In the genomic region with DNA sequence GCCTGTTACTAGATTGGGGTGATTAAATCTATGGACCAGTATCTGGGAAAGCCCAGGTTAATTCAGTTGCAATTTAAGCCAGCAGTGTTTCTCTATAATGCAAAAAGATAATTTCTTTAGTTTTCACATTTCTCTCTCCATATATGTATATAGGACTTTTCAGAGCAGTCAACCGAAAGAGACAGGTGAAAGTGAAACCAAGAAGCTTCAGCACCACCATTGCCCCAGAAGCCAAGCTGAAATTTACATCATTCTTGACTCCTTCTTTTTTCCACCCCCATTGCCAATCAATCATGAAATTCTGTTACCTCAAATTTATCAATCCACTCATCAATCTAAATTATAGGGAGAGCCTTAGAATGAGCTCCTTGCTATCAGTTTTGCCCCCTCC, we compare ENCODE assay signal across 9 cellular contexts. TPM values are rescaled to one million over a fixed set of nuclear protein-coding genes. Genes with fewer than 3 reads are reported as not detected.
A peak's percentile ranks its signal among the peaks of the same experiment; 100 is the strongest.
DNase-seq lines count a peak whose midpoint lies in the region; ATAC-seq and TF ChIP-seq lines count a peak whose summit lies in the region.
"Had no signal": no experiment of that assay in that cellular context is flagged by ENCODE, and none has a peak within 500 bp of the region (broad histone marks: within the 10 kb centered on the region; RNA-seq: fewer than 3 reads in every experiment).

No MANE protein-coding gene starts in this region.

- no peaks in the 10 kb centered on the region for H3K9me3 ChIP-seq in cardiac muscle cell (ENCODE audit: low read depth)
- no peaks in the 10 kb centered on the region for H3K9me3 ChIP-seq in mononuclear cell (ENCODE audit: low read depth, low read length)
- no peaks in the 10 kb centered on the region for H3K9me3 ChIP-seq in testis

- H3K27me3 Mint-ChIP-seq in activated T-helper 1 cell treated with anti-CD3 and anti-CD28 coated beads, Interleukin-12 subunit alpha, Interleukin-12 subunit beta, Interleukin-2, Interleukin-4 antibody, amounts not matched to agents 30 ng/mL and 10 ng/mL and 1 ng/mL, durations not matched to agents 14 hours and 24 hours and 36 hours (ENCODE audit: insufficient read depth), result peaks cover 38% of the 10 kb centered on the region

- H3K36me3 Mint-ChIP-seq in activated T-helper 1 cell treated with anti-CD3 and anti-CD28 coated beads, Interleukin-12 subunit alpha, Interleukin-12 subunit beta, Interleukin-2, Interleukin-4 antibody, amounts not matched to agents 30 ng/mL and 10 ng/mL and 1 ng/mL, durations not matched to agents 14 hours and 24 hours and 36 hours (ENCODE audit: low read depth), result peaks cover 4% of the 10 kb centered on the region

- H3K36me3 ChIP-seq in cardiac muscle cell (no peaks in the 10 kb centered on the region), testis (ENCODE audit: low read depth, missing control alignments) (no peaks in the 10 kb centered on the region)

- ATAC-seq in Right ventricle myocardium superior (ENCODE audit: poor library complexity) (no peak), HG03103 (IDR thresholded peaks at IDR 0.05; ENCODE audit: low read depth, unreplicated experiment) (peak; percentile 61)

- H3K4me1 Mint-ChIP-seq in activated T-helper 1 cell treated with anti-CD3 and anti-CD28 coated beads, Interleukin-12 subunit alpha, Interleukin-12 subunit beta, Interleukin-2, Interleukin-4 antibody, amounts not matched to agents 30 ng/mL and 10 ng/mL and 1 ng/mL, durations not matched to agents 14 hours and 24 hours and 36 hours (ENCODE audit: low read depth), result peaks cover 31% of the 10 kb centered on the region

- DNase-seq in cardiac muscle cell (ENCODE audit: low read depth in 1 of 2, low spot score in 1 of 2) (peak in 1 of 2 donors; percentile 3), Right ventricle myocardium superior (no peak), testis (no peak), kidney glomerular epithelial cell (lab: John Stamatoyannopoulos, UW) (no peak), NCI-H2171 (lab: John Stamatoyannopoulos, UW) (no peak)
- peak; percentile 2 for DNase-seq in activated T-helper 1 cell treated with anti-CD3 and anti-CD28 coated beads, Interleukin-12 subunit alpha, Interleukin-12 subunit beta, Interleukin-2, Interleukin-4 antibody, amounts not matched to agents 30 ng/mL and 10 ng/mL and 1 ng/mL, durations not matched to agents 14 hours and 24 hours and 36 hours (ENCODE audit: low spot score)

- H3K4me1 ChIP-seq in cardiac muscle cell (ENCODE audit: low read depth) (peaks cover 3% of the 10 kb centered on the region), mononuclear cell (ENCODE audit: insufficient read depth, low read length) (peaks cover 35% of the 10 kb centered on the region), testis (peaks cover 25% of the 10 kb centered on the region)

- H3K4me3 Mint-ChIP-seq in activated T-helper 1 cell treated with anti-CD3 and anti-CD28 coated beads, Interleukin-12 subunit alpha, Interleukin-12 subunit beta, Interleukin-2, Interleukin-4 antibody, amounts not matched to agents 30 ng/mL and 10 ng/mL and 1 ng/mL, durations not matched to agents 14 hours and 24 hours and 36 hours, result peak overlapping the region; percentile 88

- intact Hi-C loops in Right ventricle myocardium superior (cut with DNase I) (no loop called here), testis (cut with DNase I; ENCODE audit: low total_unique reads) (no loop called here)
- intact Hi-C loops in activated T-helper 1 cell treated with anti-CD3 and anti-CD28 coated beads, Interleukin-12 subunit alpha, Interleukin-12 subunit beta, Interleukin-2, Interleukin-4 antibody, amounts not matched to agents 30 ng/mL and 10 ng/mL and 1 ng/mL, durations not matched to agents 14 hours and 24 hours and 36 hours (cut with micrococcal nuclease), result loop anchor here (10.0 kb wide), 1 partner anchor 430 kb away; a partner anchor contains a TSS

- no peak for TF ChIP-seq POLR2A in testis (IDR thresholded peaks at IDR 0.05)

- peaks cover 2% of the 10 kb centered on the region for H3K9me3 Mint-ChIP-seq in activated T-helper 1 cell treated with anti-CD3 and anti-CD28 coated beads, Interleukin-12 subunit alpha, Interleukin-12 subunit beta, Interleukin-2, Interleukin-4 antibody, amounts not matched to agents 30 ng/mL and 10 ng/mL and 1 ng/mL, durations not matched to agents 14 hours and 24 hours and 36 hours

- WGBS in testis, 2 donors, result 24 to 42% methylated on average over 1 of the region's 1 CpG

- H3K27ac Mint-ChIP-seq in activated T-helper 1 cell treated with anti-CD3 and anti-CD28 coated beads, Interleukin-12 subunit alpha, Interleukin-12 subunit beta, Interleukin-2, Interleukin-4 antibody, amounts not matched to agents 30 ng/mL and 10 ng/mL and 1 ng/mL, durations not matched to agents 14 hours and 24 hours and 36 hours, result peak overlapping the region; percentile 9

- no peak overlapping the region for H3K27ac ChIP-seq in cardiac muscle cell
- H3K27ac ChIP-seq in testis, result no peak overlapping the region

- peak overlapping the region; percentile 51 for H3K4me3 ChIP-seq in cardiac muscle cell
- H3K4me3 ChIP-seq in mononuclear cell (ENCODE audit: low read length), result peak overlapping the region; percentile 39
- peak overlapping the region in 1 of 2 donors; percentile 55 for H3K4me3 ChIP-seq in testis

- H3K27me3 ChIP-seq in cardiac muscle cell (peaks cover 39% of the 10 kb centered on the region), mononuclear cell (ENCODE audit: insufficient read depth, low read length) (peaks cover 42% of the 10 kb centered on the region), testis (no peaks in the 10 kb centered on the region)

- TF ChIP-seq CTCF in cardiac muscle cell (IDR thresholded peaks at IDR 0.05; ENCODE audit: low read depth, low read length) (no peak), testis (IDR thresholded peaks at IDR 0.05) (no peak)

RNA-seq across cellular contexts. Expression of a gene that starts 2.8 kb away (rescaled TPM):
- total RNA-seq in cardiac muscle cell (1.3 and 1.5 TPM in 2 replicates), Right ventricle myocardium superior (not detected), mononuclear cell (not detected), testis (1 to 10 TPM; 4.1 to 9.3 TPM)
- polyA plus RNA-seq in cardiac muscle cell (1.2 and 1.7 TPM in 2 replicates), testis (ENCODE audit: insufficient read depth, low read depth, low replicate concordance) (3.0 TPM)
- 0.05 and 0.17 TPM in 2 replicates for total RNA-seq in activated T-helper 1 cell treated with anti-CD3 and anti-CD28 coated beads, Interleukin-12 subunit alpha, Interleukin-12 subunit beta, Interleukin-2, Interleukin-4 antibody, amounts not matched to agents 30 ng/mL and 10 ng/mL and 1 ng/mL, durations not matched to agents 14 hours and 24 hours and 36 hours
- total RNA-seq: dermis microvascular lymphatic vessel endothelial cell had no signal
